22 cellular contexts compared by ENCODE assay signal in the genomic region with DNA sequence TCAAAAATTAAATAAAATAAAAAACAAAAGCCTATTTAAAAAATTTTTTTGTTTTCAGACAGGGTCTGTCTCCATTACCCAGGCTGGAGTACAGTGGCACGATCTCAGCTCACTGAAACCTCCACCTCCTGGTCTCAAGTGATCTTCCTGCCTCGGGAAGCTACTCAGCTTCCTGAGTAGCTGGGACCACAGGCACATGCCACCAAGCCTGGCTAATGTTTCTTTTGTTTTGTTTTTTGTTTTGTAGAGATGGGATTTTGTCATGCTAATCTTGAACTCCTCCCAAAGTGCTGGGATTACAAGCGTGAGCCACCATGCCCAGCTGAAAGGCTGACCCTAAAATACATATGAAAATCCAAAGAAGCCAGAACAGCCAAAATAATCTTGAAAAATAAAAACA. TPM values are rescaled to one million over a fixed set of nuclear protein-coding genes. Genes with fewer than 3 reads are reported as not detected.
"Had no signal": no experiment of that assay in that cellular context is flagged by ENCODE, and none has a peak within 500 bp of the region (broad histone marks: within the 10 kb centered on the region; RNA-seq: fewer than 3 reads in every experiment).

No MANE protein-coding gene starts in this region.

- H3K4me1 Mint-ChIP-seq: nephron progenitor cell; stimulated activated effector memory CD8-positive, alpha-beta T cell treated with anti-CD3 and anti-CD28 coated beads, Interleukin-12 subunit alpha, Interleukin-12 subunit beta, amount 100 ng/mL, for 72 hours had no signal

- H3K27ac Mint-ChIP-seq: activated T-helper 17 cell treated with anti-CD3 and anti-CD28 coated beads, Interleukin-2, amount 50 U/mL, for 72 hours; dendritic cell treated with granulocyte-macrophage colony-stimulating factor and Interleukin-4, amounts not matched to agents 40 ng/mL and 50 ng/mL, for 4 days; effector memory CD8-positive, alpha-beta T cell; nephron progenitor cell; stimulated activated effector memory CD8-positive, alpha-beta T cell treated with anti-CD3 and anti-CD28 coated beads, Interleukin-12 subunit alpha, Interleukin-12 subunit beta, amount 100 ng/mL, for 72 hours had no signal

- H3K9me3 ChIP-seq: stomach, upper lobe of left lung had no signal

- H3K4me3 Mint-ChIP-seq: activated naive CD8-positive, alpha-beta T cell treated with anti-CD3 and anti-CD28 coated beads for 36 hours; activated T-helper 17 cell treated with anti-CD3 and anti-CD28 coated beads, Interleukin-2, amount 50 U/mL, for 72 hours; dendritic cell treated with granulocyte-macrophage colony-stimulating factor and Interleukin-4, amounts not matched to agents 40 ng/mL and 50 ng/mL, for 4 days; effector memory CD8-positive, alpha-beta T cell; nephron progenitor cell; stimulated activated effector memory CD8-positive, alpha-beta T cell treated with anti-CD3 and anti-CD28 coated beads, Interleukin-12 subunit alpha, Interleukin-12 subunit beta, amount 100 ng/mL, for 72 hours had no signal

- ATAC-seq: activated T-helper 17 cell treated with anti-CD3 and anti-CD28 coated beads, Interleukin-2, amount 50 U/mL, for 72 hours; effector memory CD8-positive, alpha-beta T cell; foreskin keratinocyte; left cardiac atrium; sciatic nerve; stimulated activated effector memory CD8-positive, alpha-beta T cell treated with anti-CD3 and anti-CD28 coated beads, Interleukin-12 subunit alpha, Interleukin-12 subunit beta, amount 100 ng/mL, for 72 hours had no signal

- H3K9me3 Mint-ChIP-seq: activated naive CD8-positive, alpha-beta T cell treated with anti-CD3 and anti-CD28 coated beads for 36 hours; activated T-helper 17 cell treated with anti-CD3 and anti-CD28 coated beads, Interleukin-2, amount 50 U/mL, for 72 hours; dendritic cell treated with granulocyte-macrophage colony-stimulating factor and Interleukin-4, amounts not matched to agents 40 ng/mL and 50 ng/mL, for 4 days; effector memory CD8-positive, alpha-beta T cell; nephron progenitor cell; stimulated activated effector memory CD8-positive, alpha-beta T cell treated with anti-CD3 and anti-CD28 coated beads, Interleukin-12 subunit alpha, Interleukin-12 subunit beta, amount 100 ng/mL, for 72 hours had no signal

- H3K27me3 ChIP-seq: foreskin keratinocyte, hepatocyte, stomach, upper lobe of left lung had no signal

- H3K36me3 ChIP-seq: WERI-Rb-1 had no signal

- H3K4me3 ChIP-seq: hepatocyte, smooth muscle cell, stomach, upper lobe of left lung had no signal

- H3K27ac ChIP-seq: foreskin keratinocyte, hepatocyte, stomach, upper lobe of left lung, WERI-Rb-1 had no signal

- DNase-seq: activated CD4-positive, alpha-beta T cell treated with anti-CD3 and anti-CD28 coated beads, Interleukin-2, amount 50 U/mL, for 48 hours; activated naive CD4-positive, alpha-beta T cell; activated naive CD8-positive, alpha-beta T cell treated with anti-CD3 and anti-CD28 coated beads for 36 hours; amniotic stem cell; effector memory CD8-positive, alpha-beta T cell; foreskin keratinocyte; left cardiac atrium; midbrain; nephron progenitor cell; nucleus accumbens; stimulated activated CD4-positive, alpha-beta T cell treated with anti-CD3 and anti-CD28 coated beads, Interleukin-4, amount 100 ng/mL, for 24 hours; stomach; SW 1271; T-helper 2 cell; upper lobe of left lung; WERI-Rb-1 had no signal

- H3K27me3 Mint-ChIP-seq: activated naive CD8-positive, alpha-beta T cell treated with anti-CD3 and anti-CD28 coated beads for 36 hours; activated T-helper 17 cell treated with anti-CD3 and anti-CD28 coated beads, Interleukin-2, amount 50 U/mL, for 72 hours; effector memory CD8-positive, alpha-beta T cell had no signal

RNA-seq across cellular contexts. Expression of a gene that starts 56.1 kb away (rescaled TPM):
- total RNA-seq: smooth muscle cell had no signal
